2 cellular contexts compared by ENCODE assay signal in the genomic region with DNA sequence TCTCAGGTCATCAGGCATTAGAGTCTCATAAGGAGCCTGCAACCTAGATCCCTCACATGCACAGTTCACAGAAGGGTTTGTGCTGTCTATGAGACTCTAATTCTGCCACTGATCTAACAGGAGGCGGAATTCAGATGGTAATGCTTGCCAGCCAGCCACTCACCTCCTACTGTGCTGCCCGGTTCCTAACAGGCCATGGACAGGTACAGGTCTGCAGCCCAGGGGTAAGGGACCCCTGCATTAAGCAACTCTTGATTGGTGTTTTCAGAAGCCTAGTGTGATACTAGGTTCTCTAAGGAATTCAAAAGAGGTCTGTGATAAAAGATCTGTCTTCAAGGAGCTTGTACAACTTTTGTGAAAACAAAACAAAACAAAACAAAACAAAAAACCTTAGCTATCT.
TF ChIP-seq lines count a peak whose summit lies in the region.

No MANE protein-coding gene starts in this region.

TF ChIP-seq in GM23338, 12 proteins besides CTCF, POLR2A, EP300 and RAD21:
- TF ChIP-seq POLR2AphosphoS5 (IDR thresholded peaks at IDR 0.05; ENCODE audit: low read depth): peak; percentile 52
- no peak for TF ChIP-seq ZNF114 (CRISPR knock-in tag; IDR thresholded peaks at IDR 0.05)
- no peak for TF ChIP-seq EZH2phosphoT487 (IDR thresholded peaks at IDR 0.05; ENCODE audit: unreplicated experiment)
- TF ChIP-seq ZNF462 (CRISPR knock-in tag; IDR thresholded peaks at IDR 0.05): 0 out of 2 replicates have a peak, but pooled peaks have one; percentile 52
- peak; percentile 35; the same call in 1 of the 2 replicates for TF ChIP-seq CREB1 (CRISPR knock-in tag; IDR thresholded peaks at IDR 0.05; ENCODE audit: low read depth)
- no peak for TF ChIP-seq ETS1 (IDR thresholded peaks at IDR 0.05)
- peak; percentile 18; the same call in 1 of the 2 replicates for TF ChIP-seq NANOG (IDR thresholded peaks at IDR 0.05; ENCODE audit: borderline replicate concordance)
TF ChIP-seq in GM23338: peak in this region for 4.

TF ChIP-seq in H1, 55 proteins besides CTCF, POLR2A, EP300 and RAD21:
- peak; percentile 73 for TF ChIP-seq NANOG (IDR thresholded peaks at IDR 0.05; ENCODE audit: insufficient read depth, low read depth, low read length, poor library complexity, severe bottlenecking)
- peak; percentile 43; the same call in 1 of the 2 replicates for TF ChIP-seq ZNF274 (IDR thresholded peaks at IDR 0.05; ENCODE audit: borderline replicate concordance, extremely low read depth, low read length)
- no peak for TF ChIP-seq KDM5A (IDR thresholded peaks at IDR 0.05; ENCODE audit: low read length)
- peak in 1 of 2 experiments; percentile 56; a peak in 2 of 4 replicates for TF ChIP-seq HDAC2 (IDR thresholded peaks at IDR 0.05; ENCODE audit: borderline replicate concordance in 1 of 2, low read depth in 2 of 2, low read length in 2 of 2)
- TF ChIP-seq ASH2L (IDR thresholded peaks at IDR 0.05; ENCODE audit: low read length): no peak
- peak; percentile 94 for TF ChIP-seq POLR2AphosphoS5 (IDR thresholded peaks at IDR 0.05; ENCODE audit: low read depth, low read length)
- peak; percentile 81; the same call in 1 of the 2 replicates for TF ChIP-seq TCF12 (IDR thresholded peaks at IDR 0.05; ENCODE audit: low read depth, low read length)
- 0 out of 2 replicates have a peak, but pooled peaks have one; percentile 33 for TF ChIP-seq TEAD4 (IDR thresholded peaks at IDR 0.05; ENCODE audit: low read depth, low read length)
- peak; percentile 79 for TF ChIP-seq CEBPB (IDR thresholded peaks at IDR 0.05; ENCODE audit: low read depth, low read length)
